Comparison of ENCODE assay signal across 10 cellular contexts in the genomic region with DNA sequence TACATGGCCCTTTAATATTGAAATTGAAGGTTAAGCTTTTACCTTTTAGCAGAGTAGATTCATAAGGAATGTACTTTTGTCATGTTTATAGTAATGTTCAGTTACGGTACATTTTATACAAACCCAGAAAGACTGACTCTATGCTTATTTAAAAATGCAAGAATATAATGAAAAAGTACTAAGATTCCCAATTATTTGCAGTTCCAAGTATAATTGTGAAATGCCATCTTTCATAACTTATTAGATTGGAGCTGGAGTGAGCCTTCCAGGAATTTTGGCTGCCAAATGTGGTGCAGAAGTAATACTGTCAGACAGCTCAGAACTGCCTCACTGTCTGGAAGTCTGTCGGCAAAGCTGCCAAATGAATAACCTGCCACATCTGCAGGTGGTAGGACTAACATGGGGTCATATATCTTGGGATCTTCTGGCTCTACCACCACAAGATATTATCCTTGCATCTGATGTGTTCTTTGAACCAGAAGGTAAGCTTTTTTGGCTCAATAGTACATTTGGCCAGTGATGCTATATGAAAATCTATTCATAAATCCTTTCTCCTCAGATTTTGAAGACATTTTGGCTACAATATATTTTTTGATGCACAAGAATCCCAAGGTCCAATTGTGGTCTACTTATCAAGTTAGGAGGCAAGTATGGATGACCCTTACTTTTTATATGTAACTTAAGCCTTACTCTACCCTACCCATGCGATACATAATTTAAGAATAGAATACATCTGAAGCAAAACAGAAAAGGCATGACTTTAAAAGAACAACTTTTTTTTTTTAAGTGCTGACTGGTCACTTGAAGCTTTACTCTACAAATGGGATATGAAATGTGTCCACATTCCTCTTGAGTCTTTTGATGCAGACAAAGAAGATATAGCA. TPM values are rescaled to one million over a fixed set of nuclear protein-coding genes. Genes with fewer than 3 reads are reported as not detected.
DNase-seq lines count a peak whose midpoint lies in the region; ATAC-seq and TF ChIP-seq lines count a peak whose summit lies in the region.
"Had no signal": no experiment of that assay in that cellular context is flagged by ENCODE, and none has a peak within 500 bp of the region (broad histone marks: within the 10 kb centered on the region; RNA-seq: fewer than 3 reads in every experiment).

No MANE protein-coding gene starts in this region.

- intact Hi-C loops in left cardiac atrium (cut with DNase I), result no loop called here

- no CpG with 5 or more reads among the region's 3 CpGs for WGBS in mesendoderm (ENCODE audit: extremely low coverage, insufficient coverage, low lambda C conversion rate)

- peak overlapping the region; percentile 48 for H3K27ac Mint-ChIP-seq in type B pancreatic cell

- no peak overlapping the region for H3K4me2 ChIP-seq in mesendoderm (ENCODE audit: low read length)

- H3K4me3 Mint-ChIP-seq in type B pancreatic cell, result peak overlapping the region; percentile 92

- peaks cover 11% of the 10 kb centered on the region for H3K4me1 ChIP-seq in cardiac muscle cell (ENCODE audit: low read depth)
- peaks cover 18% of the 10 kb centered on the region for H3K4me1 ChIP-seq in RWPE2 (ENCODE audit: insufficient read depth, poor library complexity, severe bottlenecking)
- no peaks in the 10 kb centered on the region for H3K4me1 ChIP-seq in mesendoderm (ENCODE audit: control insufficient read depth, low read depth, low read length)

- no peaks in the 10 kb centered on the region for H3K9me3 ChIP-seq in cardiac muscle cell (ENCODE audit: low read depth)
- H3K9me3 ChIP-seq in RWPE2 (ENCODE audit: severe bottlenecking), result no peaks in the 10 kb centered on the region

- H3K18ac ChIP-seq in mesendoderm (ENCODE audit: low read length), result no peak overlapping the region

- no peak overlapping the region for H4K5ac ChIP-seq in mesendoderm (ENCODE audit: low read length)

- no peaks in the 10 kb centered on the region for H3K9me3 Mint-ChIP-seq in type B pancreatic cell

- H3K27me3 ChIP-seq in cardiac muscle cell, result no peaks in the 10 kb centered on the region
- no peaks in the 10 kb centered on the region for H3K27me3 ChIP-seq in RWPE2 (ENCODE audit: insufficient read depth, poor library complexity, severe bottlenecking)
- no peaks in the 10 kb centered on the region for H3K27me3 ChIP-seq in mesendoderm (ENCODE audit: insufficient read depth, low read length, poor library complexity)

- H3K36me3 Mint-ChIP-seq in type B pancreatic cell, result peaks cover 37% of the 10 kb centered on the region

- H3K79me2 ChIP-seq in mesendoderm (ENCODE audit: control insufficient read depth, insufficient read depth, low read length), result peaks cover 35% of the 10 kb centered on the region

- H3K4me3 ChIP-seq in cardiac muscle cell (no peak overlapping the region), RWPE2 (ENCODE audit: severe bottlenecking) (no peak overlapping the region), fibroblast of the aortic adventitia (ENCODE audit: low read depth, low read length) (no peak overlapping the region), mesendoderm (ENCODE audit: low read length) (no peak overlapping the region)

- peaks cover 29% of the 10 kb centered on the region for H3K4me1 Mint-ChIP-seq in type B pancreatic cell (ENCODE audit: unreplicated experiment)

- H3K27ac ChIP-seq in cardiac muscle cell (peak overlapping the region; percentile 37), RWPE2 (ENCODE audit: poor library complexity, severe bottlenecking) (peak overlapping the region; percentile 88), mesendoderm (ENCODE audit: low read depth, low read length) (no peak overlapping the region)

- no peaks in the 10 kb centered on the region for H3K79me1 ChIP-seq in mesendoderm (ENCODE audit: low read length)

- no peak overlapping the region for H3K4ac ChIP-seq in mesendoderm (ENCODE audit: low read depth, low read length)

- no peak for ATAC-seq in left cardiac atrium
- no peak for ATAC-seq in RWPE2 (ENCODE audit: low read depth)
- no peak for ATAC-seq in GM19397 (IDR thresholded peaks at IDR 0.05; ENCODE audit: unreplicated experiment)

- H2BK5ac ChIP-seq in mesendoderm (ENCODE audit: low read length), result no peak overlapping the region

- H4K8ac ChIP-seq in mesendoderm (ENCODE audit: low read depth, low read length), result no peak overlapping the region

- no peak overlapping the region for H2AK5ac ChIP-seq in mesendoderm (ENCODE audit: low read length)

- no peak overlapping the region for H3K56ac ChIP-seq in mesendoderm (ENCODE audit: low read length)

- H3K36me3 ChIP-seq in cardiac muscle cell (peaks cover 36% of the 10 kb centered on the region), RWPE2 (ENCODE audit: low read depth) (peaks cover 73% of the 10 kb centered on the region), mesendoderm (ENCODE audit: control insufficient read depth, insufficient read depth, low read length) (peaks cover 17% of the 10 kb centered on the region)

- TF ChIP-seq CTCF in cardiac muscle cell (IDR thresholded peaks at IDR 0.05; ENCODE audit: low read depth, low read length), result no peak
- TF ChIP-seq CTCF in RWPE2 (IDR thresholded peaks at IDR 0.05; ENCODE audit: poor library complexity, severe bottlenecking), result no peak
- TF ChIP-seq CTCF in fibroblast of the aortic adventitia (IDR thresholded peaks at IDR 0.05; ENCODE audit: insufficient read depth, low read length), result no peak
- TF ChIP-seq CTCF in type B pancreatic cell (conservative IDR thresholded peaks at IDR 0.05), result no peak

- DNase-seq in cardiac muscle cell (ENCODE audit: low read depth in 1 of 2, low spot score in 1 of 2), result peak in 1 of 2 donors; percentile 51
- no peak for DNase-seq in left cardiac atrium
- DNase-seq in RWPE2 (ENCODE audit: low spot score), result no peak
- DNase-seq in fibroblast of the aortic adventitia (ENCODE audit: low read depth), result peak; percentile 63
- DNase-seq in type B pancreatic cell (ENCODE audit: extremely low spot score, unreplicated experiment), result no peak
- DNase-seq in AML-193 (lab: John Stamatoyannopoulos, UW), result no peak
- DNase-seq in mesendoderm, result no peak
- DNase-seq: activated effector memory CD4-positive, alpha-beta T cell treated with anti-CD3 and anti-CD28 coated beads, Interleukin-2, amount 50 U/mL, for 16 hours; DMS153 had no signal

- H3K9ac ChIP-seq in mesendoderm (ENCODE audit: low read length), result no peak overlapping the region

- H2BK15ac ChIP-seq in mesendoderm (replicated peaks; ENCODE audit: low read depth), result no peak overlapping the region

- no peak overlapping the region for H2BK120ac ChIP-seq in mesendoderm (ENCODE audit: low read depth, low read length)

- H3K27me3 Mint-ChIP-seq in type B pancreatic cell, result no peaks in the 10 kb centered on the region

- no peak overlapping the region for H3K23ac ChIP-seq in mesendoderm (ENCODE audit: low read length)

RNA-seq across cellular contexts. Expression of gene SRSF2, which starts 4.2 kb away (rescaled TPM):
- 398 and 520 TPM in 2 replicates for total RNA-seq in cardiac muscle cell
- 217 and 265 TPM in 2 replicates for polyA plus RNA-seq in cardiac muscle cell
- total RNA-seq in left cardiac atrium, result 100 to 1,000 TPM in 1 of 2 donors, 10 to 100 TPM in 1; 78.1 to 108 TPM
- 62.8 and 109 TPM in 2 replicates for total RNA-seq in fibroblast of the aortic adventitia (ENCODE audit: low replicate concordance)
- 198 and 273 TPM in 2 replicates for total RNA-seq in type B pancreatic cell (ENCODE audit: low replicate concordance)
- 501 TPM for polyA plus RNA-seq in mesendoderm (2013, experiment 1 of 2)
- polyA plus RNA-seq in mesendoderm (2013, experiment 2 of 2), result 494 TPM

RNA-seq across cellular contexts. Expression of gene MFSD11, which starts 4.9 kb away (rescaled TPM):
- total RNA-seq in cardiac muscle cell (45.8 and 69.2 TPM in 2 replicates), left cardiac atrium (10 to 100 TPM; 23.0 to 28.0 TPM), fibroblast of the aortic adventitia (ENCODE audit: low replicate concordance) (33.4 and 40.5 TPM in 2 replicates), type B pancreatic cell (ENCODE audit: low replicate concordance) (29.0 and 33.9 TPM in 2 replicates)
- 55.6 and 68.1 TPM in 2 replicates for polyA plus RNA-seq in cardiac muscle cell
- polyA plus RNA-seq in mesendoderm (2013, experiment 1 of 2), result 13.5 TPM
- 14.5 TPM for polyA plus RNA-seq in mesendoderm (2013, experiment 2 of 2)

RNA-seq across cellular contexts. Expression of gene METTL23, which starts 6.3 kb away (rescaled TPM):
- 47.6 and 62.0 TPM in 2 replicates for total RNA-seq in cardiac muscle cell
- polyA plus RNA-seq in cardiac muscle cell, result 77.9 and 83.0 TPM in 2 replicates
- 10 to 100 TPM; 22.0 to 25.7 TPM for total RNA-seq in left cardiac atrium
- 17.9 and 29.1 TPM in 2 replicates for total RNA-seq in fibroblast of the aortic adventitia (ENCODE audit: low replicate concordance)
- 27.5 and 28.2 TPM in 2 replicates for total RNA-seq in type B pancreatic cell (ENCODE audit: low replicate concordance)
- 20.6 TPM for polyA plus RNA-seq in mesendoderm (2013, experiment 1 of 2)
- 20.7 TPM for polyA plus RNA-seq in mesendoderm (2013, experiment 2 of 2)

RNA-seq across cellular contexts. Expression of gene JMJD6, which starts 6.6 kb away (rescaled TPM):
- total RNA-seq in cardiac muscle cell (23.5 and 25.1 TPM in 2 replicates), left cardiac atrium (10 to 100 TPM; 44.9 to 55.3 TPM), fibroblast of the aortic adventitia (ENCODE audit: low replicate concordance) (10.8 and 18.1 TPM in 2 replicates), type B pancreatic cell (ENCODE audit: low replicate concordance) (23.6 and 35.4 TPM in 2 replicates)
- polyA plus RNA-seq in cardiac muscle cell, result 25.3 and 33.6 TPM in 2 replicates
- polyA plus RNA-seq in mesendoderm (2013, experiment 1 of 2), result 10.8 TPM
- polyA plus RNA-seq in mesendoderm (2013, experiment 2 of 2), result 11.3 TPM

RNA-seq across cellular contexts. Expression of gene MXRA7, which starts 22.2 kb away (rescaled TPM):
- total RNA-seq in cardiac muscle cell, result 101 and 123 TPM in 2 replicates
- polyA plus RNA-seq in cardiac muscle cell, result 164 and 178 TPM in 2 replicates
- total RNA-seq in left cardiac atrium, result 100 to 1,000 TPM; 394 to 506 TPM
- 166 and 287 TPM in 2 replicates for total RNA-seq in fibroblast of the aortic adventitia (ENCODE audit: low replicate concordance)
- total RNA-seq in type B pancreatic cell (ENCODE audit: low replicate concordance), result 43.4 and 75.0 TPM in 2 replicates
- 10.2 TPM for polyA plus RNA-seq in mesendoderm (2013, experiment 1 of 2)
- 10.9 TPM for polyA plus RNA-seq in mesendoderm (2013, experiment 2 of 2)
